Comparison of ENCODE assay signal across 19 cellular contexts in the genomic region with DNA sequence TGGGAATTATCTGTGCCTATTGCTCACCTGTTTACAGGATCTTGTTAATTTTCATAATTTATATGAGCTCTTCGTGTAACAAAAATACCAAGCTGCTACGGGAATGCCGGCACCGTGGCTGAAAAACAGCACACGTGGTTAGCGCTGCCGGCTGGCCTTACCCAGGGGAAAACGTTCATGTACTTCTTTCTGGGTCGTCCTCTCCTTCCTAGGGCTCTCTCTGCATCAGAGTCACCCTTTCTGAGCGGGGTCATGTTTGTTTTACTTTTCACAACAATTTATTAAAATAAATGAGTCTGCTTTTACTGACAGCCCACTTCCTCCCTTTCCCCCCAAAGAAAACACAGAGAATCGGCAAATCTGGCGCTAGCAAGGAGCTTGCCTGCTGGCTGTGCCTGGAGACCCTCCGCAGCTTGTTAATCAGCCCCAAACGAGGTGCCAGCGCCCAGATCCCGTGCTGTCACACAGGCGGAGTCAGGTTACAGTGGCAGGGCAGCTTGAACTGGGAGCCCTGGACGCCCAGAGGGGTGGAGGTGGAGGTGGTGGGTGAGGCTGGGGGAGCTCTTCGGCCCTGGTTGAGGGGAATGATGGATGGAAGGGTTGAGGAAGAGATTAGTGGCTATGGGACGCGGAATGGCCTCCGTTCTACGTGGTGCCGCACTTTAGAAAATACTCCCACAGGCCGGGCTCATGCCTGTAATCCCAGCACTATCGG.
DNase-seq lines count a peak whose midpoint lies in the region; ATAC-seq, FAIRE-seq and TF ChIP-seq lines count a peak whose summit lies in the region.
"Had no signal": no experiment of that assay in that cellular context is flagged by ENCODE, and none has a peak within 500 bp of the region (broad histone marks: within the 10 kb centered on the region; RNA-seq: fewer than 3 reads in every experiment).

No MANE protein-coding gene starts in this region.

- H3K36me3 ChIP-seq in HepG2 (replicated peaks in 1 of 2; ENCODE audit: control insufficient read depth in 1 of 2, insufficient read depth in 2 of 2, low read length in 2 of 2) (no peaks in the 10 kb centered on the region), right lobe of liver (no peaks in the 10 kb centered on the region), fibroblast of lung (ENCODE audit: control insufficient read depth, insufficient read depth, low read length) (no peaks in the 10 kb centered on the region), osteoblast (ENCODE audit: insufficient read depth, low read length) (no peaks in the 10 kb centered on the region), PC-9 (ENCODE audit: low read depth) (no peaks in the 10 kb centered on the region)
- H3K36me3 ChIP-seq in effector memory CD4-positive, alpha-beta T cell (ENCODE audit: control insufficient read depth, insufficient read depth, low read length): no peaks in the 10 kb centered on the region
- H3K36me3 ChIP-seq: upper lobe of right lung had no signal

- H4K20me1 ChIP-seq in HepG2 (ENCODE audit: insufficient read depth, low read length): no peaks in the 10 kb centered on the region
- H4K20me1 ChIP-seq in fibroblast of lung (ENCODE audit: control insufficient read depth, extremely low read depth, insufficient read depth, low read length): no peaks in the 10 kb centered on the region
- H4K20me1 ChIP-seq in osteoblast (ENCODE audit: insufficient read depth, low read length): no peaks in the 10 kb centered on the region
- H4K20me1 ChIP-seq in PC-9 (ENCODE audit: insufficient read depth): no peaks in the 10 kb centered on the region

- H2AFZ ChIP-seq in HepG2 (ENCODE audit: low read length) (no peak overlapping the region), fibroblast of lung (ENCODE audit: low read length) (peak overlapping the region; percentile 29), osteoblast (ENCODE audit: low read length) (peak overlapping the region; percentile 87), PC-9 (no peak overlapping the region)

- no peak for DNase-seq in HepG2 (ENCODE audit: low spot score)
- no peak for DNase-seq in right lobe of liver
- peak; percentile 50 to 56 for DNase-seq in fibroblast of lung (ENCODE audit: low read depth in 2 of 2)
- DNase-seq in osteoblast (ENCODE audit: insufficient read length, low spot score, missing footprints): peak; percentile 45
- no peak for DNase-seq in AG08396 (ENCODE audit: low spot score)
- no peak for DNase-seq in PC-9
- no peak for DNase-seq in effector memory CD4-positive, alpha-beta T cell
- DNase-seq: activated CD4-positive, alpha-beta T cell treated with anti-CD3 and anti-CD28 coated beads, Interleukin-2, amount 10 ng/mL, durations not matched to agents 7 days and 5 days; amygdala; dorsolateral prefrontal cortex; foreskin fibroblast; GDM1; midbrain; MV-4-11; SIG-M5; stimulated activated CD4-positive, alpha-beta T cell treated with anti-CD3 and anti-CD28 coated beads, Interleukin-2, amount 100 ng/mL, for 48 hours; T1000; upper lobe of right lung had no signal

- FAIRE-seq in HepG2 (lab: Jason Lieb, UNC): no peak

- no peaks in the 10 kb centered on the region for H3K9me2 ChIP-seq in PC-9 (ENCODE audit: insufficient read depth)

- POLR2A ChIA-PET in HepG2 (lab: Yijun Ruan, JAX) (interaction anchor here (1.2 to 1.3 kb wide), 2 partner anchors 10 to 19 kb away, joined by 3 to 8 read pairs; no protein-coding TSS in a partner anchor), PC-9 (lab: Charles Lee; ENCODE audit: unreplicated experiment) (no interaction called here)

- in situ Hi-C loops in HepG2 (cut with HindIII; ENCODE audit: extremely low pct_ligation_motif_present, low pct_unique_long_range_greater_than_20kb): no loop called here

- H3K27me3 ChIP-seq in HepG2 (ENCODE audit: control insufficient read depth in 1 of 2, insufficient read depth in 2 of 2, low read length in 2 of 2) (no peaks in the 10 kb centered on the region), right lobe of liver (no peaks in the 10 kb centered on the region), fibroblast of lung (ENCODE audit: control insufficient read depth, insufficient read depth, low read length) (no peaks in the 10 kb centered on the region), osteoblast (ENCODE audit: insufficient read depth, low read length) (no peaks in the 10 kb centered on the region), PC-9 (ENCODE audit: insufficient read depth, low read depth) (no peaks in the 10 kb centered on the region)
- no peaks in the 10 kb centered on the region for H3K27me3 ChIP-seq in effector memory CD4-positive, alpha-beta T cell (replicated peaks; ENCODE audit: control insufficient read depth, insufficient read depth, low read length, poor library complexity, severe bottlenecking)
- H3K27me3 ChIP-seq: upper lobe of right lung had no signal

- no peak for TF ChIP-seq RAD21 in HepG2 (CRISPR knock-in tag; IDR thresholded peaks at IDR 0.05)

- intact Hi-C loops in HepG2 (cut with micrococcal nuclease; ENCODE audit: unreplicated experiment) (no loop called here), right lobe of liver (cut with DNase I) (no loop called here), PC-9 (cut with micrococcal nuclease; ENCODE audit: unreplicated experiment) (no loop called here)

- TF ChIP-seq POLR2A in HepG2 (IDR thresholded peaks at IDR 0.05; ENCODE audit: insufficient read depth in 1 of 2, low read depth in 2 of 2, low read length in 2 of 2) (no peak), right lobe of liver (IDR thresholded peaks at IDR 0.05) (no peak)

- no peaks in the 10 kb centered on the region for H3K9me3 ChIP-seq in HepG2 (ENCODE audit: low read length)
- no peaks in the 10 kb centered on the region for H3K9me3 ChIP-seq in right lobe of liver
- no peaks in the 10 kb centered on the region for H3K9me3 ChIP-seq in fibroblast of lung (ENCODE audit: control insufficient read depth, insufficient read depth, low read depth, low read length)
- H3K9me3 ChIP-seq in osteoblast (ENCODE audit: low read depth, low read length): no peaks in the 10 kb centered on the region
- H3K9me3 ChIP-seq in PC-9 (ENCODE audit: insufficient read depth, low read depth): no peaks in the 10 kb centered on the region
- no peaks in the 10 kb centered on the region for H3K9me3 ChIP-seq in effector memory CD4-positive, alpha-beta T cell (ENCODE audit: control insufficient read depth, low read length)
- H3K9me3 ChIP-seq: upper lobe of right lung had no signal

- H3K9ac ChIP-seq in HepG2 (ENCODE audit: insufficient read depth, low read depth, low read length) (no peak overlapping the region), fibroblast of lung (ENCODE audit: insufficient read depth, low read length) (no peak overlapping the region)

- 88% methylated on average over 26 of the region's 26 CpGs for WGBS in HepG2 (ENCODE audit: low lambda C conversion rate)
- 64% methylated on average over 19 of the region's 26 CpGs for WGBS in right lobe of liver (ENCODE audit: insufficient coverage, low coverage, low lambda C conversion rate, missing lambda C conversion rate)

- peak overlapping the region; percentile 35 for H3K27ac ChIP-seq in HepG2 (ENCODE audit: extremely low read length, insufficient read depth, low read length)
- no peak overlapping the region for H3K27ac ChIP-seq in right lobe of liver
- no peak overlapping the region for H3K27ac ChIP-seq in fibroblast of lung (ENCODE audit: insufficient read depth, low read length)
- no peak overlapping the region for H3K27ac ChIP-seq in osteoblast (ENCODE audit: low read depth, low read length)
- H3K27ac ChIP-seq in PC-9: no peak overlapping the region
- no peak overlapping the region for H3K27ac ChIP-seq in effector memory CD4-positive, alpha-beta T cell (ENCODE audit: insufficient read depth, low read length, poor library complexity, severe bottlenecking)
- H3K27ac ChIP-seq: dorsolateral prefrontal cortex, upper lobe of right lung had no signal

- TF ChIP-seq CTCF in HepG2 (CRISPR knock-in tag; IDR thresholded peaks at IDR 0.05) (no peak), right lobe of liver (IDR thresholded peaks at IDR 0.05) (no peak), fibroblast of lung (conservative IDR thresholded peaks at IDR 0.05 in 1 of 2, IDR thresholded peaks at IDR 0.05 in 1 of 2; ENCODE audit: low read depth in 1 of 2, low read length in 2 of 2) (no peak), osteoblast (IDR thresholded peaks at IDR 0.05; ENCODE audit: extremely low read depth, low read depth, low read length) (no peak), PC-9 (conservative IDR thresholded peaks at IDR 0.05) (no peak)

- CTCF ChIA-PET in HepG2 (lab: Yijun Ruan, JAX; ENCODE audit: low intra/inter-chr PET ratio, low total read pairs) (no interaction called here), PC-9 (lab: Charles Lee) (no interaction called here)

- ATAC-seq in HepG2 (no peak), right lobe of liver (no peak), HG02642 (IDR thresholded peaks at IDR 0.05; ENCODE audit: poor library complexity, unreplicated experiment) (no peak)
- ATAC-seq: upper lobe of right lung had no signal

- H3K4me2 ChIP-seq in HepG2 (ENCODE audit: low read depth, low read length) (no peak overlapping the region), fibroblast of lung (ENCODE audit: extremely low read depth, insufficient read depth, low read length) (no peak overlapping the region), osteoblast (ENCODE audit: insufficient read depth, low read length) (peak overlapping the region; percentile 54), PC-9 (no peak overlapping the region)

- no peaks in the 10 kb centered on the region for H3F3A ChIP-seq in PC-9 (ENCODE audit: insufficient read depth, low read depth)

- H3K79me2 ChIP-seq in HepG2 (ENCODE audit: insufficient read depth, low read length): no peaks in the 10 kb centered on the region
- no peaks in the 10 kb centered on the region for H3K79me2 ChIP-seq in fibroblast of lung (ENCODE audit: control insufficient read depth, insufficient read depth, low read length)
- H3K79me2 ChIP-seq in osteoblast (ENCODE audit: insufficient read depth, low read length): no peaks in the 10 kb centered on the region
- H3K79me2 ChIP-seq in PC-9 (ENCODE audit: low read depth): no peaks in the 10 kb centered on the region

- H3K4me1 ChIP-seq in HepG2 (ENCODE audit: insufficient read depth, low read length): peaks cover 42% of the 10 kb centered on the region
- H3K4me1 ChIP-seq in right lobe of liver: no peaks in the 10 kb centered on the region
- H3K4me1 ChIP-seq in fibroblast of lung (ENCODE audit: control insufficient read depth, extremely low read depth, insufficient read depth, low read length): peaks cover 2% of the 10 kb centered on the region
- H3K4me1 ChIP-seq in osteoblast (ENCODE audit: insufficient read depth, low read length): peaks cover 8% of the 10 kb centered on the region
- H3K4me1 ChIP-seq in PC-9 (replicated peaks; ENCODE audit: insufficient read depth): no peaks in the 10 kb centered on the region
- H3K4me1 ChIP-seq in effector memory CD4-positive, alpha-beta T cell (ENCODE audit: control insufficient read depth, insufficient read depth, low read length, poor library complexity, severe bottlenecking): no peaks in the 10 kb centered on the region
- H3K4me1 ChIP-seq: upper lobe of right lung had no signal

- BruUV-seq in HepG2 (replicated peaks; lab: Mats Ljungman, UMichigan): no TSS peak
- BruUV-seq in PC-9 (replicated peaks; lab: Mats Ljungman, UMichigan): no TSS peak

- no peak for TF ChIP-seq EP300 in HepG2 (IDR thresholded peaks at IDR 0.05; ENCODE audit: low read depth in 2 of 2, low read length in 2 of 2)
- TF ChIP-seq EP300 in HepG2 (CRISPR knock-in tag; IDR thresholded peaks at IDR 0.05; ENCODE audit: borderline replicate concordance): no peak

- no peak overlapping the region for H3K4me3 ChIP-seq in HepG2 (replicated peaks in 1 of 3; ENCODE audit: insufficient read depth in 1 of 3, low read depth in 2 of 3, low read length in 3 of 3)
- no peak overlapping the region for H3K4me3 ChIP-seq in right lobe of liver
- H3K4me3 ChIP-seq in fibroblast of lung (replicated peaks in 1 of 4; ENCODE audit: control extremely low read depth in 1 of 4, insufficient read depth in 1 of 4, low read depth in 3 of 4, low read length in 4 of 4): no peak overlapping the region
- peak overlapping the region; percentile 31 for H3K4me3 ChIP-seq in osteoblast (ENCODE audit: insufficient read depth, low read length)
- no peak overlapping the region for H3K4me3 ChIP-seq in PC-9
- H3K4me3 ChIP-seq in effector memory CD4-positive, alpha-beta T cell (ENCODE audit: insufficient read depth, low read depth, low read length, poor library complexity, severe bottlenecking): no peak overlapping the region
- H3K4me3 ChIP-seq: dorsolateral prefrontal cortex, upper lobe of right lung had no signal

Comparison
In these comparisons a context has a peak if more than half of its experiments do, and no peak if none do; other contexts are left out.
1. DNase-seq: peak in fibroblast of lung (2 of 2) and osteoblast (single experiment); none in HepG2 (single experiment), right lobe of liver (0 of 3), AG08396 (single experiment), PC-9 (0 of 2) and effector memory CD4-positive, alpha-beta T cell (0 of 3).
2. H2AFZ ChIP-seq: peak in fibroblast of lung (single experiment) and osteoblast (single experiment); none in HepG2 (single experiment) and PC-9 (single experiment).